ENCODE assay signal across 8 cellular contexts in genomic region chr6:27177454-27178000, GRCh38.
DNase-seq lines count a peak whose midpoint lies in the region; ATAC-seq and TF ChIP-seq lines count a peak whose summit lies in the region.

No MANE protein-coding gene starts in this region.

- H3K4me3 ChIP-seq in lower leg skin (ENCODE audit: low read depth, poor library complexity, severe bottlenecking): peak overlapping the region; percentile 72

- ATAC-seq in GM18867 (IDR thresholded peaks at IDR 0.05; ENCODE audit: unreplicated experiment): peak; percentile 74
- ATAC-seq in HG03108 (IDR thresholded peaks at IDR 0.05; ENCODE audit: unreplicated experiment): peak; percentile 81

- H3K4me1 Mint-ChIP-seq in activated CD4-positive, alpha-beta T cell treated with anti-CD3 and anti-CD28 coated beads, Interleukin-2, amount 10 ng/mL, durations not matched to agents 7 days and 5 days: peaks cover 17% of the 10 kb centered on the region

- H3K27me3 Mint-ChIP-seq in activated CD4-positive, alpha-beta T cell treated with anti-CD3 and anti-CD28 coated beads, Interleukin-2, amount 10 ng/mL, durations not matched to agents 7 days and 5 days: peaks cover 39% of the 10 kb centered on the region

- POLR2A ChIA-PET in activated CD4-positive, alpha-beta T cell treated with anti-CD3 and anti-CD28 coated beads, Interleukin-2, amount 10 ng/mL, durations not matched to agents 7 days and 5 days (lab: Charles Lee): interaction anchor here (0.6 kb wide), 2 partner anchors 33 to 590 kb away, joined by 3 to 4 read pairs; no protein-coding TSS in a partner anchor

- 0 to 1% methylated on average over 30 of the region's 30 CpGs for WGBS in lower leg skin, 2 donors

- no peaks in the 10 kb centered on the region for H3K9me3 Mint-ChIP-seq in activated CD4-positive, alpha-beta T cell treated with anti-CD3 and anti-CD28 coated beads, Interleukin-2, amount 10 ng/mL, durations not matched to agents 7 days and 5 days

- H3K4me3 Mint-ChIP-seq in activated CD4-positive, alpha-beta T cell treated with anti-CD3 and anti-CD28 coated beads, Interleukin-2, amount 10 ng/mL, durations not matched to agents 7 days and 5 days: peak overlapping the region; percentile 96

- H3K36me3 Mint-ChIP-seq in activated CD4-positive, alpha-beta T cell treated with anti-CD3 and anti-CD28 coated beads, Interleukin-2, amount 10 ng/mL, durations not matched to agents 7 days and 5 days (ENCODE audit: low read depth): peaks cover 2% of the 10 kb centered on the region

- TF ChIP-seq CTCF in AG09319 (IDR thresholded peaks at IDR 0.05; ENCODE audit: low read depth, low read length) (peak; percentile 46), lower leg skin (IDR thresholded peaks at IDR 0.05) (no peak)

- intact Hi-C loops in lower leg skin (cut with DNase I; ENCODE audit: low total_unique reads): no loop called here

- no peak for TF ChIP-seq POLR2A in lower leg skin (IDR thresholded peaks at IDR 0.05)

- peak overlapping the region; percentile 93 for H3K27ac Mint-ChIP-seq in activated CD4-positive, alpha-beta T cell treated with anti-CD3 and anti-CD28 coated beads, Interleukin-2, amount 10 ng/mL, durations not matched to agents 7 days and 5 days

- DNase-seq in AG09319 (ENCODE audit: extremely low read depth, low read depth): peak; percentile 55
- peak; percentile 74 to 76 for DNase-seq in NCI-H446 (lab: John Stamatoyannopoulos, UW)
- peak; percentile 79 for DNase-seq in activated CD4-positive, alpha-beta T cell treated with anti-CD3 and anti-CD28 coated beads, Interleukin-2, amount 10 ng/mL, durations not matched to agents 7 days and 5 days
- DNase-seq in dermis microvascular lymphatic vessel endothelial cell (ENCODE audit: low read depth in 2 of 2): peak; percentile 18 to 79
- peak; percentile 74 to 94 for DNase-seq in lower leg skin (ENCODE audit: low spot score in 2 of 2)
- peak; percentile 61 to 71 for DNase-seq in stimulated activated CD4-positive, alpha-beta T cell treated with anti-CD3 and anti-CD28 coated beads, Interleukin-4, amount 100 ng/mL, for 4 hours

- CTCF ChIA-PET in activated CD4-positive, alpha-beta T cell treated with anti-CD3 and anti-CD28 coated beads, Interleukin-2, amount 10 ng/mL, durations not matched to agents 7 days and 5 days (lab: Charles Lee): interaction anchor here (0.5 to 2.8 kb wide), 26 partner anchors 10 to 1088 kb away, joined by 3 to 14 read pairs (median 4); a partner anchor contains a TSS

Comparison
In these comparisons a context has a peak if more than half of its experiments do, and no peak if none do; other contexts are left out.
1. Peak in every context shown above with its lines: DNase-seq, ATAC-seq and H3K4me3 ChIP-seq.